In the genomic region with DNA sequence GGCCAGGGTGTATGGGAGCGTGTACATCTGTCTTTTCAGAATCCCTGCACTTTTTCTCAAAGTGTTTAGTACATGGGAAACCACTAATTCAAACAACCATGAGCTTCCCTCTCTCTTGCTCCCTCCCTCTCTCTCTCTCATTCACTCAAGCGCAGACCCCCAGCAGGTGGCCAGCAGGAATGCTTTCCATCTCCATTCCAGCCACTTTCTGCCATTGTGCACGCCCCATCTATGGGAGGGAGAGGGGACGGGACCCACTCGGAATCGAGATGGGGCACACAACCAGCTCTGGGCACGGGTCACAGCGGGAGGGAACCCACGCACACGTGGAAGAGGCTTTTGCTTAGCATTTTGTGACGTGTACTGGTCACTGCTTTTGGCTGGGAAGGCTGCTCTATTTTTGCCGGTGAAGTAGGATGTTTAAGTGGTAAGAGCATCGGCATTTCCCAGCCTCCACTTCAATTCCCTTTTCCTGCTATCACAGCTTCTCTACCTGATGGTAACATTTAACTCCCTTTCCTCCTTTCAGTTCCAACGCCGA, we compare ENCODE assay signal across 20 cellular contexts.
DNase-seq lines count a peak whose midpoint lies in the region; ATAC-seq and TF ChIP-seq lines count a peak whose summit lies in the region.
"Had no signal": no experiment of that assay in that cellular context is flagged by ENCODE, and none has a peak within 500 bp of the region (broad histone marks: within the 10 kb centered on the region; RNA-seq: fewer than 3 reads in every experiment).

No MANE protein-coding gene starts in this region.

- DNase-seq in activated CD8-positive, alpha-beta memory T cell treated with anti-CD3 and anti-CD28 coated beads, Interleukin-2, amount 10 ng/mL, durations not matched to agents 7 days and 5 days = no peak
- no peak for DNase-seq in activated CD8-positive, alpha-beta memory T cell treated with anti-CD3 and anti-CD28 coated beads, Interleukin-2, amount 50 U/mL, for 4 hours
- no peak for DNase-seq in activated B cell treated with CpG ODN at 0.5 μM for 24 hours
- DNase-seq in stimulated activated effector memory CD8-positive, alpha-beta T cell treated with anti-CD3 and anti-CD28 coated beads, Interleukin-12 subunit alpha, Interleukin-12 subunit beta, amount 100 ng/mL, for 72 hours (ENCODE audit: low spot score in 2 of 2) = no peak
- no peak for DNase-seq in anterior cingulate cortex (lab: John Stamatoyannopoulos, UW)
- DNase-seq in NCI-H2196 (lab: John Stamatoyannopoulos, UW; ENCODE audit: unreplicated experiment) = no peak
- DNase-seq: activated CD4-positive, alpha-beta memory T cell treated with anti-CD3 and anti-CD28 coated beads, Interleukin-2, amount 10 ng/mL, durations not matched to agents 7 days and 5 days; activated naive CD8-positive, alpha-beta T cell treated with anti-CD3 and anti-CD28 coated beads for 36 hours; activated T-cell treated with anti-CD3 and anti-CD28 coated beads, Interleukin-2, amount 50 U/mL, for 72 hours; CD4-positive, CD25-positive, alpha-beta regulatory T cell; islet precursor cell; NCI-H146; NCI-H446 treated with DMSO at 0.1 percent for 48 hours; nephron progenitor cell; stimulated activated CD4-positive, alpha-beta T cell treated with anti-CD3 and anti-CD28 coated beads, Interleukin-12 subunit alpha, Interleukin-12 subunit beta, amount 100 ng/mL, for 4 hours; T-cell had no signal

- H3K36me3 ChIP-seq in iPS-20b (ENCODE audit: insufficient read depth, low read depth, low read length) = peaks cover 45% of the 10 kb centered on the region

- H3K4me1 Mint-ChIP-seq in activated CD8-positive, alpha-beta memory T cell treated with anti-CD3 and anti-CD28 coated beads, Interleukin-2, amount 10 ng/mL, durations not matched to agents 7 days and 5 days = peaks cover 25% of the 10 kb centered on the region
- peaks cover 53% of the 10 kb centered on the region for H3K4me1 Mint-ChIP-seq in activated B cell treated with CpG ODN at 0.5 μM for 24 hours
- peaks cover 35% of the 10 kb centered on the region for H3K4me1 Mint-ChIP-seq in stimulated activated effector memory CD8-positive, alpha-beta T cell treated with anti-CD3 and anti-CD28 coated beads, Interleukin-12 subunit alpha, Interleukin-12 subunit beta, amount 100 ng/mL, for 72 hours

- CTCF ChIA-PET in activated CD8-positive, alpha-beta memory T cell treated with anti-CD3 and anti-CD28 coated beads, Interleukin-2, amount 10 ng/mL, durations not matched to agents 7 days and 5 days (lab: Charles Lee) = interaction anchor here (1.2 to 1.6 kb wide), 3 partner anchors 14 to 126 kb away, joined by 3 to 4 read pairs (median 4); no protein-coding TSS in a partner anchor
- CTCF ChIA-PET in activated B cell treated with CpG ODN at 0.5 μM for 24 hours (lab: Charles Lee) = no interaction called here

- intact Hi-C loops in activated B cell treated with CpG ODN at 0.5 μM for 24 hours (cut with micrococcal nuclease) = loop anchor here (5.0 to 10.0 kb wide), 2 partner anchors 32 to 465 kb away; no protein-coding TSS in a partner anchor

- no peak for TF ChIP-seq CTCF in activated B cell treated with CpG ODN at 0.5 μM for 24 hours (IDR thresholded peaks at IDR 0.05)

- peaks cover 93% of the 10 kb centered on the region for H3K36me3 Mint-ChIP-seq in activated CD8-positive, alpha-beta memory T cell treated with anti-CD3 and anti-CD28 coated beads, Interleukin-2, amount 10 ng/mL, durations not matched to agents 7 days and 5 days
- H3K36me3 Mint-ChIP-seq in activated B cell treated with CpG ODN at 0.5 μM for 24 hours (ENCODE audit: low read depth) = peaks cover 79% of the 10 kb centered on the region
- H3K36me3 Mint-ChIP-seq in stimulated activated effector memory CD8-positive, alpha-beta T cell treated with anti-CD3 and anti-CD28 coated beads, Interleukin-12 subunit alpha, Interleukin-12 subunit beta, amount 100 ng/mL, for 72 hours = peaks cover 90% of the 10 kb centered on the region

- no peaks in the 10 kb centered on the region for H3K27me3 ChIP-seq in iPS-20b (ENCODE audit: insufficient read depth, low read length)
- H3K27me3 ChIP-seq: esophagus muscularis mucosa had no signal

- no peak overlapping the region for H3K27ac ChIP-seq in iPS-20b (ENCODE audit: low read length)
- H3K27ac ChIP-seq: esophagus muscularis mucosa had no signal

- POLR2A ChIA-PET in activated B cell treated with CpG ODN at 0.5 μM for 24 hours (lab: Charles Lee) = interaction anchor here (0.9 to 2.3 kb wide), 2 partner anchors 43 to 124 kb away, joined by 3 to 5 read pairs; no protein-coding TSS in a partner anchor

- no peaks in the 10 kb centered on the region for H3K9me3 ChIP-seq in iPS-20b (ENCODE audit: insufficient read depth, low read depth, low read length)
- H3K9me3 ChIP-seq: esophagus muscularis mucosa had no signal

- no peak for ATAC-seq in activated CD8-positive, alpha-beta memory T cell treated with anti-CD3 and anti-CD28 coated beads, Interleukin-2, amount 10 ng/mL, durations not matched to agents 7 days and 5 days
- no peak for ATAC-seq in activated B cell treated with CpG ODN at 0.5 μM for 24 hours (ENCODE audit: low read depth)
- no peak for ATAC-seq in stimulated activated effector memory CD8-positive, alpha-beta T cell treated with anti-CD3 and anti-CD28 coated beads, Interleukin-12 subunit alpha, Interleukin-12 subunit beta, amount 100 ng/mL, for 72 hours
- no peak for ATAC-seq in GM21515 (IDR thresholded peaks at IDR 0.05; ENCODE audit: unreplicated experiment)
- ATAC-seq: activated T-cell treated with anti-CD3 and anti-CD28 coated beads, Interleukin-2, amount 50 U/mL, for 72 hours; T-cell had no signal

- no peak overlapping the region for H3K4me3 Mint-ChIP-seq in activated CD8-positive, alpha-beta memory T cell treated with anti-CD3 and anti-CD28 coated beads, Interleukin-2, amount 10 ng/mL, durations not matched to agents 7 days and 5 days
- no peak overlapping the region for H3K4me3 Mint-ChIP-seq in activated B cell treated with CpG ODN at 0.5 μM for 24 hours
- no peak overlapping the region for H3K4me3 Mint-ChIP-seq in stimulated activated effector memory CD8-positive, alpha-beta T cell treated with anti-CD3 and anti-CD28 coated beads, Interleukin-12 subunit alpha, Interleukin-12 subunit beta, amount 100 ng/mL, for 72 hours
- H3K4me3 Mint-ChIP-seq: activated CD4-positive, alpha-beta memory T cell treated with anti-CD3 and anti-CD28 coated beads, Interleukin-2, amount 10 ng/mL, durations not matched to agents 7 days and 5 days; activated naive CD8-positive, alpha-beta T cell treated with anti-CD3 and anti-CD28 coated beads for 36 hours; activated T-cell treated with anti-CD3 and anti-CD28 coated beads, Interleukin-2, amount 50 U/mL, for 72 hours; memory B cell; nephron progenitor cell; T-cell had no signal

- H3K9me3 Mint-ChIP-seq in activated CD8-positive, alpha-beta memory T cell treated with anti-CD3 and anti-CD28 coated beads, Interleukin-2, amount 10 ng/mL, durations not matched to agents 7 days and 5 days (ENCODE audit: low read depth) = no peaks in the 10 kb centered on the region
- no peaks in the 10 kb centered on the region for H3K9me3 Mint-ChIP-seq in activated B cell treated with CpG ODN at 0.5 μM for 24 hours
- no peaks in the 10 kb centered on the region for H3K9me3 Mint-ChIP-seq in stimulated activated effector memory CD8-positive, alpha-beta T cell treated with anti-CD3 and anti-CD28 coated beads, Interleukin-12 subunit alpha, Interleukin-12 subunit beta, amount 100 ng/mL, for 72 hours
- H3K9me3 Mint-ChIP-seq: activated CD4-positive, alpha-beta memory T cell treated with anti-CD3 and anti-CD28 coated beads, Interleukin-2, amount 10 ng/mL, durations not matched to agents 7 days and 5 days; activated naive CD8-positive, alpha-beta T cell treated with anti-CD3 and anti-CD28 coated beads for 36 hours; activated T-cell treated with anti-CD3 and anti-CD28 coated beads, Interleukin-2, amount 50 U/mL, for 72 hours; CD4-positive, CD25-positive, alpha-beta regulatory T cell; memory B cell; nephron progenitor cell; T-cell had no signal

- H3K27me3 Mint-ChIP-seq in activated CD8-positive, alpha-beta memory T cell treated with anti-CD3 and anti-CD28 coated beads, Interleukin-2, amount 10 ng/mL, durations not matched to agents 7 days and 5 days = no peaks in the 10 kb centered on the region
- H3K27me3 Mint-ChIP-seq in activated B cell treated with CpG ODN at 0.5 μM for 24 hours = no peaks in the 10 kb centered on the region
- H3K27me3 Mint-ChIP-seq: activated CD4-positive, alpha-beta memory T cell treated with anti-CD3 and anti-CD28 coated beads, Interleukin-2, amount 10 ng/mL, durations not matched to agents 7 days and 5 days; activated naive CD8-positive, alpha-beta T cell treated with anti-CD3 and anti-CD28 coated beads for 36 hours; CD4-positive, CD25-positive, alpha-beta regulatory T cell; memory B cell; T-cell had no signal

- peaks cover 37% of the 10 kb centered on the region for H3K4me1 ChIP-seq in iPS-20b (ENCODE audit: insufficient read depth, low read length)

- peak overlapping the region; percentile 39; the same call in 1 of the 2 replicates for H3K9ac ChIP-seq in iPS-20b (ENCODE audit: low read depth, low read length)

- peak overlapping the region; percentile 48 for H3K27ac Mint-ChIP-seq in activated CD8-positive, alpha-beta memory T cell treated with anti-CD3 and anti-CD28 coated beads, Interleukin-2, amount 10 ng/mL, durations not matched to agents 7 days and 5 days
- peak overlapping the region; percentile 53 for H3K27ac Mint-ChIP-seq in activated B cell treated with CpG ODN at 0.5 μM for 24 hours
- H3K27ac Mint-ChIP-seq in stimulated activated effector memory CD8-positive, alpha-beta T cell treated with anti-CD3 and anti-CD28 coated beads, Interleukin-12 subunit alpha, Interleukin-12 subunit beta, amount 100 ng/mL, for 72 hours = peak overlapping the region; percentile 70
- H3K27ac Mint-ChIP-seq: activated CD4-positive, alpha-beta memory T cell treated with anti-CD3 and anti-CD28 coated beads, Interleukin-2, amount 10 ng/mL, durations not matched to agents 7 days and 5 days; activated T-cell treated with anti-CD3 and anti-CD28 coated beads, Interleukin-2, amount 50 U/mL, for 72 hours; memory B cell; nephron progenitor cell; T-cell had no signal

- H3K4me3 ChIP-seq in iPS-20b (ENCODE audit: low read length) = peak overlapping the region; percentile 41; the same call in 1 of the 2 replicates
- H3K4me3 ChIP-seq: esophagus muscularis mucosa had no signal
